In genomic region chr15:50828610-50829206, GRCh38 we compare ENCODE assay signal across 10 cellular contexts.
DNase-seq lines count a peak whose midpoint lies in the region; ATAC-seq and TF ChIP-seq lines count a peak whose summit lies in the region.
"Had no signal": no experiment of that assay in that cellular context is flagged by ENCODE, and none has a peak within 500 bp of the region (broad histone marks: within the 10 kb centered on the region; RNA-seq: fewer than 3 reads in every experiment).

No MANE protein-coding gene starts in this region.

- H3K36me3 Mint-ChIP-seq in naive thymus-derived CD4-positive, alpha-beta T cell = no peaks in the 10 kb centered on the region

- intact Hi-C loops in PC-3 (cut with micrococcal nuclease) = no loop called here
- intact Hi-C loops in naive thymus-derived CD4-positive, alpha-beta T cell (cut with micrococcal nuclease) = no loop called here

- H3K9me3 Mint-ChIP-seq in naive thymus-derived CD4-positive, alpha-beta T cell = no peaks in the 10 kb centered on the region
- H3K9me3 Mint-ChIP-seq: central memory CD8-positive, alpha-beta T cell had no signal

- H3K9me3 ChIP-seq in GM23248 (ENCODE audit: low read depth) = no peaks in the 10 kb centered on the region
- no peaks in the 10 kb centered on the region for H3K9me3 ChIP-seq in PC-3 (ENCODE audit: low read length)
- H3K9me3 ChIP-seq in parathyroid adenoma (ENCODE audit: control insufficient read depth, low read length) = no peaks in the 10 kb centered on the region
- no peaks in the 10 kb centered on the region for H3K9me3 ChIP-seq in naive thymus-derived CD4-positive, alpha-beta T cell (ENCODE audit: control insufficient read depth in 2 of 3, low read length in 3 of 3)
- H3K9me3 ChIP-seq: neutrophil had no signal

- H3K79me2 ChIP-seq in GM23248 (ENCODE audit: insufficient read depth) (no peaks in the 10 kb centered on the region), PC-3 (ENCODE audit: low read length) (no peaks in the 10 kb centered on the region), parathyroid adenoma (no peaks in the 10 kb centered on the region)

- CTCF ChIA-PET in PC-3 (lab: Charles Lee) = no interaction called here
- CTCF ChIA-PET in naive thymus-derived CD4-positive, alpha-beta T cell (lab: Charles Lee) = no interaction called here

- H3K4me2 ChIP-seq in GM23248 (ENCODE audit: unreplicated experiment) = peak overlapping the region; percentile 26
- H3K4me2 ChIP-seq in PC-3 (ENCODE audit: low read length) = no peak overlapping the region
- peak overlapping the region; percentile 11 for H3K4me2 ChIP-seq in parathyroid adenoma (ENCODE audit: low read length)

- POLR2A ChIA-PET in PC-3 (lab: Charles Lee; ENCODE audit: unreplicated experiment) = no interaction called here
- POLR2A ChIA-PET in naive thymus-derived CD4-positive, alpha-beta T cell (lab: Charles Lee) = no interaction called here

- no peaks in the 10 kb centered on the region; the same call in 1 of the 2 replicates for H3K9me2 ChIP-seq in GM23248 (ENCODE audit: insufficient read depth)
- no peaks in the 10 kb centered on the region for H3K9me2 ChIP-seq in PC-3 (replicated peaks; ENCODE audit: low read length)

- H3K27ac ChIP-seq in GM23248 (peak overlapping the region; percentile 42), PC-3 (ENCODE audit: low read length) (no peak overlapping the region), parathyroid adenoma (no peak overlapping the region)
- no peak overlapping the region for H3K27ac ChIP-seq in naive thymus-derived CD4-positive, alpha-beta T cell (ENCODE audit: low read depth, low read length)
- H3K27ac ChIP-seq: neutrophil had no signal

- no peak overlapping the region for H3K9ac ChIP-seq in GM23248
- H3K9ac ChIP-seq in PC-3 (ENCODE audit: low read length) = no peak overlapping the region
- no peak overlapping the region for H3K9ac ChIP-seq in parathyroid adenoma

- TF ChIP-seq CTCF in PC-3 (conservative IDR thresholded peaks at IDR 0.05; ENCODE audit: low read depth, low read length) = no peak
- TF ChIP-seq CTCF in fibroblast of mammary gland (conservative IDR thresholded peaks at IDR 0.05; ENCODE audit: control insufficient read depth, insufficient read depth, low read depth, low read length) = no peak
- no peak for TF ChIP-seq CTCF in parathyroid adenoma (IDR thresholded peaks at IDR 0.05)

- no peaks in the 10 kb centered on the region for H3K36me3 ChIP-seq in GM23248 (ENCODE audit: low read depth)
- H3K36me3 ChIP-seq in PC-3 (ENCODE audit: low read depth, low read length) = no peaks in the 10 kb centered on the region
- H3K36me3 ChIP-seq in parathyroid adenoma (ENCODE audit: control insufficient read depth, insufficient read depth, low read length) = no peaks in the 10 kb centered on the region
- H3K36me3 ChIP-seq in naive thymus-derived CD4-positive, alpha-beta T cell (ENCODE audit: control insufficient read depth in 2 of 3, insufficient read depth in 3 of 3, low read length in 3 of 3) = no peaks in the 10 kb centered on the region
- H3K36me3 ChIP-seq: neutrophil had no signal

- in situ Hi-C loops in GM23248 (cut with MboI) = no loop called here

- no peak overlapping the region for H2AFZ ChIP-seq in GM23248
- H2AFZ ChIP-seq in PC-3 (ENCODE audit: low read length) = no peak overlapping the region
- peak overlapping the region; percentile 38 for H2AFZ ChIP-seq in parathyroid adenoma

- H3K4me3 Mint-ChIP-seq in naive thymus-derived CD4-positive, alpha-beta T cell = no peak overlapping the region
- H3K4me3 Mint-ChIP-seq: central memory CD8-positive, alpha-beta T cell had no signal

- H3F3A ChIP-seq in GM23248 (ENCODE audit: insufficient read depth) = no peaks in the 10 kb centered on the region
- H3F3A ChIP-seq in PC-3 (ENCODE audit: low read length, unreplicated experiment) = no peaks in the 10 kb centered on the region

- H3K27me3 Mint-ChIP-seq in naive thymus-derived CD4-positive, alpha-beta T cell = peaks cover 0 to 15% (median 5%) of the 10 kb centered on the region in 5 donors
- H3K27me3 Mint-ChIP-seq: central memory CD8-positive, alpha-beta T cell had no signal

- DNase-seq in GM23248 = peak; percentile 95
- DNase-seq in PC-3 = peak; percentile 47
- DNase-seq in fibroblast of mammary gland (ENCODE audit: low read depth) = peak; percentile 91
- DNase-seq in NCI-H1417 treated with DMSO at 0.1 percent for 48 hours (lab: John Stamatoyannopoulos, UW) = no peak
- DNase-seq in SKM-1 treated with dmso at 0.1 percent for 144 hours (lab: John Stamatoyannopoulos, UW; ENCODE audit: unreplicated experiment) = no peak
- DNase-seq in D341Med (ENCODE audit: low spot score) = no peak
- DNase-seq in naive thymus-derived CD4-positive, alpha-beta T cell = no peak

- H3K4me1 ChIP-seq in GM23248 (ENCODE audit: insufficient read depth) (peaks cover 10% of the 10 kb centered on the region), PC-3 (ENCODE audit: insufficient read depth, low read length) (no peaks in the 10 kb centered on the region), parathyroid adenoma (no peaks in the 10 kb centered on the region)
- no peaks in the 10 kb centered on the region for H3K4me1 ChIP-seq in naive thymus-derived CD4-positive, alpha-beta T cell (ENCODE audit: control insufficient read depth in 2 of 2, insufficient read depth in 2 of 2, low read length in 2 of 2)

- 13% methylated on average over 4 of the region's 4 CpGs for WGBS in GM23248 (ENCODE audit: low coverage in 1 of 2, low lambda C conversion rate in 2 of 2, missing lambda C conversion rate in 2 of 2), 2 experiments

- ATAC-seq in PC-3 = no peak
- no peak for ATAC-seq in naive thymus-derived CD4-positive, alpha-beta T cell

- no peak overlapping the region for H3K4me3 ChIP-seq in GM23248
- H3K4me3 ChIP-seq in PC-3 (ENCODE audit: low read length) = no peak overlapping the region
- no peak overlapping the region for H3K4me3 ChIP-seq in fibroblast of mammary gland (ENCODE audit: control insufficient read depth, low read depth, low read length)
- no peak overlapping the region for H3K4me3 ChIP-seq in parathyroid adenoma (ENCODE audit: low read depth, low read length)
- H3K4me3 ChIP-seq in naive thymus-derived CD4-positive, alpha-beta T cell (ENCODE audit: low read length) = no peak overlapping the region

- no TSS peak for BruUV-seq in PC-3 (replicated peaks; lab: Mats Ljungman, UMichigan)

- H3K27me3 ChIP-seq in GM23248 (replicated peaks; ENCODE audit: insufficient read depth) (no peaks in the 10 kb centered on the region), PC-3 (ENCODE audit: low read length) (no peaks in the 10 kb centered on the region), parathyroid adenoma (ENCODE audit: control insufficient read depth, insufficient read depth, low read length) (no peaks in the 10 kb centered on the region)
- no peaks in the 10 kb centered on the region for H3K27me3 ChIP-seq in naive thymus-derived CD4-positive, alpha-beta T cell (ENCODE audit: control insufficient read depth in 2 of 2, insufficient read depth in 2 of 2, low read length in 2 of 2)
- H3K27me3 ChIP-seq: neutrophil had no signal

- no peaks in the 10 kb centered on the region for H3K4me1 Mint-ChIP-seq in naive thymus-derived CD4-positive, alpha-beta T cell
- H3K4me1 Mint-ChIP-seq: central memory CD8-positive, alpha-beta T cell had no signal

- no peak overlapping the region for H3K27ac Mint-ChIP-seq in naive thymus-derived CD4-positive, alpha-beta T cell

- H4K20me1 ChIP-seq in GM23248 (ENCODE audit: insufficient read depth) (no peaks in the 10 kb centered on the region), PC-3 (ENCODE audit: low read length) (no peaks in the 10 kb centered on the region)

Comparison
In these comparisons a context has a peak if more than half of its experiments do, and no peak if none do; other contexts are left out.
1. DNase-seq: peak in GM23248 (single experiment), PC-3 (single experiment) and fibroblast of mammary gland (single experiment); none in NCI-H1417 treated with DMSO at 0.1 percent for 48 hours (single experiment), SKM-1 treated with dmso at 0.1 percent for 144 hours (single experiment), D341Med (single experiment) and naive thymus-derived CD4-positive, alpha-beta T cell (0 of 9).